Comparison of ENCODE assay signal across 19 cellular contexts in genomic region chr5:139133237-139133636, GRCh38.
DNase-seq lines count a peak whose midpoint lies in the region; ATAC-seq and TF ChIP-seq lines count a peak whose summit lies in the region.
"Had no signal": no experiment of that assay in that cellular context is flagged by ENCODE, and none has a peak within 500 bp of the region (broad histone marks: within the 10 kb centered on the region; RNA-seq: fewer than 3 reads in every experiment).

No MANE protein-coding gene starts in this region.

- in situ Hi-C loops in transverse colon (cut with MboI; ENCODE audit: low pct_ligation_motif_present in 1 of 4, low pct_unique_long_range_greater_than_20kb in 1 of 4, low sequenced_read_pairs in 3 of 4): no loop called here

- peak; percentile 58 to 77 for DNase-seq in NCI-H2081 (lab: John Stamatoyannopoulos, UW)
- no peak for DNase-seq in NCI-H2081 treated with DMSO at 0.1 percent for 48 hours (lab: John Stamatoyannopoulos, UW)
- peak; percentile 34 for DNase-seq in NCI-H524 treated with DMSO at 0.1 percent for 48 hours (lab: John Stamatoyannopoulos, UW)
- DNase-seq in esophagus muscularis mucosa (ENCODE audit: extremely low spot score): no peak
- no peak for DNase-seq in transverse colon
- DNase-seq in HEK293T (ENCODE audit: extremely low spot score): no peak
- DNase-seq in KG1 (lab: John Stamatoyannopoulos, UW): no peak
- DNase-seq: ACHN; activated CD8-positive, alpha-beta memory T cell treated with anti-CD3 and anti-CD28 coated beads for 24 hours; activated effector memory CD4-positive, alpha-beta T cell treated with Interleukin-2 at 50 U/mL for 16 hours; CD4-positive, alpha-beta T cell; cortex of kidney; esophagus squamous epithelium; GDM1; kidney; midbrain; small intestine; WERI-Rb-1 had no signal

- 27% methylated on average over 2 of the region's 2 CpGs for WGBS in esophagus muscularis mucosa
- 20 to 31% methylated on average over 1 to 2 of the region's 2 CpGs for WGBS in transverse colon (ENCODE audit: low coverage in 1 of 2), 2 donors

- TF ChIP-seq EP300 in esophagus muscularis mucosa (IDR thresholded peaks at IDR 0.05): no peak
- no peak for TF ChIP-seq EP300 in transverse colon (IDR thresholded peaks at IDR 0.05; ENCODE audit: low read depth)

- CTCF ChIA-PET in HEK293T (lab: Yijun Ruan, JAX): interaction anchor here (0.5 kb wide), 1 partner anchor 1355 kb away, joined by 3 read pairs; no protein-coding TSS in a partner anchor

- no peak for ATAC-seq in HG03175 (IDR thresholded peaks at IDR 0.05; ENCODE audit: unreplicated experiment)

- POLR2A ChIA-PET in HEK293T (lab: Yijun Ruan, JAX): no interaction called here

- H3K9me3 ChIP-seq in esophagus muscularis mucosa (no peaks in the 10 kb centered on the region), transverse colon (no peaks in the 10 kb centered on the region)
- H3K9me3 ChIP-seq: esophagus squamous epithelium had no signal

- H3K4me3 ChIP-seq in esophagus muscularis mucosa (no peak overlapping the region), transverse colon (no peak overlapping the region)
- H3K4me3 ChIP-seq: esophagus squamous epithelium had no signal

- TF ChIP-seq CTCF in esophagus muscularis mucosa (IDR thresholded peaks at IDR 0.05): no peak
- no peak for TF ChIP-seq CTCF in transverse colon (IDR thresholded peaks at IDR 0.05)

- intact Hi-C loops in esophagus muscularis mucosa (cut with DNase I): no loop called here
- intact Hi-C loops in transverse colon (cut with DNase I; ENCODE audit: low total_unique reads): no loop called here

- H3K36me3 ChIP-seq in esophagus muscularis mucosa (no peaks in the 10 kb centered on the region), transverse colon (no peaks in the 10 kb centered on the region)
- H3K36me3 ChIP-seq: esophagus squamous epithelium had no signal

- TF ChIP-seq POLR2A in esophagus muscularis mucosa (IDR thresholded peaks at IDR 0.05; ENCODE audit: low read depth) (no peak), transverse colon (IDR thresholded peaks at IDR 0.05) (no peak)

- H3K27ac ChIP-seq in esophagus muscularis mucosa (replicated peaks in 1 of 4): peak overlapping the region; percentile 80 to 91 (median 88)
- peak overlapping the region in 3 of 4 donors; percentile 73 to 86 (median 82) for H3K27ac ChIP-seq in transverse colon
- H3K27ac ChIP-seq: WERI-Rb-1 had no signal

- H3K27me3 ChIP-seq in esophagus muscularis mucosa: no peaks in the 10 kb centered on the region
- no peaks in the 10 kb centered on the region for H3K27me3 ChIP-seq in transverse colon
- H3K27me3 ChIP-seq: esophagus squamous epithelium had no signal

- H3K4me1 ChIP-seq in esophagus muscularis mucosa: peaks cover 38 to 63% (median 60%) of the 10 kb centered on the region in 4 donors
- H3K4me1 ChIP-seq in transverse colon: peaks cover 7 to 33% (median 13%) of the 10 kb centered on the region in 4 donors

TF ChIP-seq in HEK293T, 16 proteins besides CTCF, POLR2A, EP300 and RAD21:
- TF ChIP-seq LEF1 (IDR thresholded peaks at IDR 0.05; ENCODE audit: borderline replicate concordance) (no peak), FOXM1 (IDR thresholded peaks at IDR 0.05; ENCODE audit: borderline replicate concordance) (no peak)

Comparison
In these comparisons a context has a peak if more than half of its experiments do, and no peak if none do; other contexts are left out.
1. DNase-seq: peak in NCI-H2081 (2 of 2) and NCI-H524 treated with DMSO at 0.1 percent for 48 hours (single experiment); none in NCI-H2081 treated with DMSO at 0.1 percent for 48 hours (single experiment), esophagus muscularis mucosa (single experiment), transverse colon (single experiment), HEK293T (single experiment) and KG1 (single experiment).